ENCODE assay signal across 8 cellular contexts in genomic region chr6:99424761-99425646, GRCh38. TPM values are rescaled to one million over a fixed set of nuclear protein-coding genes. Genes with fewer than 3 reads are reported as not detected.
DNase-seq lines count a peak whose midpoint lies in the region; ATAC-seq, FAIRE-seq and TF ChIP-seq lines count a peak whose summit lies in the region.

A gene with protein sequence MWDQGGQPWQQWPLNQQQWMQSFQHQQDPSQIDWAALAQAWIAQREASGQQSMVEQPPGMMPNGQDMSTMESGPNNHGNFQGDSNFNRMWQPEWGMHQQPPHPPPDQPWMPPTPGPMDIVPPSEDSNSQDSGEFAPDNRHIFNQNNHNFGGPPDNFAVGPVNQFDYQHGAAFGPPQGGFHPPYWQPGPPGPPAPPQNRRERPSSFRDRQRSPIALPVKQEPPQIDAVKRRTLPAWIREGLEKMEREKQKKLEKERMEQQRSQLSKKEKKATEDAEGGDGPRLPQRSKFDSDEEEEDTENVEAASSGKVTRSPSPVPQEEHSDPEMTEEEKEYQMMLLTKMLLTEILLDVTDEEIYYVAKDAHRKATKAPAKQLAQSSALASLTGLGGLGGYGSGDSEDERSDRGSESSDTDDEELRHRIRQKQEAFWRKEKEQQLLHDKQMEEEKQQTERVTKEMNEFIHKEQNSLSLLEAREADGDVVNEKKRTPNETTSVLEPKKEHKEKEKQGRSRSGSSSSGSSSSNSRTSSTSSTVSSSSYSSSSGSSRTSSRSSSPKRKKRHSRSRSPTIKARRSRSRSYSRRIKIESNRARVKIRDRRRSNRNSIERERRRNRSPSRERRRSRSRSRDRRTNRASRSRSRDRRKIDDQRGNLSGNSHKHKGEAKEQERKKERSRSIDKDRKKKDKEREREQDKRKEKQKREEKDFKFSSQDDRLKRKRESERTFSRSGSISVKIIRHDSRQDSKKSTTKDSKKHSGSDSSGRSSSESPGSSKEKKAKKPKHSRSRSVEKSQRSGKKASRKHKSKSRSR (minus strand): TSS chr6:99425308. CDS start chr6:99414659, 10,649 bp downstream.

- TF ChIP-seq POLR2A in body of pancreas (IDR thresholded peaks at IDR 0.05) = peak in 2 of 3 donors; percentile 66 to 70

- DNase-seq in NCI-H2107 treated with DMSO at 0.1 percent for 48 hours (lab: John Stamatoyannopoulos, UW; ENCODE audit: unreplicated experiment) = peak; percentile 98
- DNase-seq in body of pancreas = peak; percentile 91 to 97 (median 92)
- peak; percentile 98 for DNase-seq in iPS DF 19.7 (ENCODE audit: low read depth, low spot score)
- DNase-seq in sciatic nerve (ENCODE audit: low spot score) = peak; percentile 91

- TF ChIP-seq CTCF in 22Rv1 (IDR thresholded peaks at IDR 0.05) = no peak
- no peak for TF ChIP-seq CTCF in body of pancreas (IDR thresholded peaks at IDR 0.05)

- WGBS in body of pancreas, 2 donors = 0% methylated on average over 50 to 53 of the region's 53 CpGs

- H3K4me3 ChIP-seq in body of pancreas = peak within 1 kb of the TSS; percentile 57 to 69

- peaks cover 55% of the 10 kb centered on the region for H3K4me1 ChIP-seq in body of pancreas

- no peaks in the 10 kb centered on the region for H3K9me3 ChIP-seq in body of pancreas

- intact Hi-C loops in body of pancreas (cut with DNase I) (no loop called here), sciatic nerve (cut with DNase I) (no loop called here)

- ATAC-seq in GM18520 (IDR thresholded peaks at IDR 0.05; ENCODE audit: unreplicated experiment) (peak; percentile 70), HG03064 (IDR thresholded peaks at IDR 0.05; ENCODE audit: low read depth, unreplicated experiment) (peak; percentile 89), body of pancreas (peak; percentile 97), sciatic nerve (peak; percentile 97)

- peak within 1 kb of the TSS; percentile 97 for H3K27ac ChIP-seq in 22Rv1
- peak within 1 kb of the TSS; percentile 93 to 97 (median 96) for H3K27ac ChIP-seq in body of pancreas

- no peaks in the 10 kb centered on the region for H3K36me3 ChIP-seq in body of pancreas (replicated peaks in 1 of 2; ENCODE audit: insufficient read depth in 1 of 2, low read depth in 2 of 2)

- no peaks in the 10 kb centered on the region for H3K27me3 ChIP-seq in body of pancreas

- FAIRE-seq in TTC549 (lab: Jason Lieb, UNC) = peak; percentile 91

RNA-seq across cellular contexts. Expression of the gene that starts here (rescaled TPM):
- 100 to 1,000 TPM in 1 of 2 donors, 10 to 100 TPM in 1; 97.8 to 107 TPM for total RNA-seq in body of pancreas
- total RNA-seq in sciatic nerve = 199 TPM

Comparison
In these comparisons a context has a peak if more than half of its experiments do, and no peak if none do; other contexts are left out.
1. Peak in every context shown above with its lines: DNase-seq, ATAC-seq, H3K4me3 ChIP-seq and H3K27ac ChIP-seq.